ENCODE assay signal across 19 cellular contexts in genomic region chr2:45951025-45951737, GRCh38.
DNase-seq lines count a peak whose midpoint lies in the region; ATAC-seq, FAIRE-seq and TF ChIP-seq lines count a peak whose summit lies in the region.
"Had no signal": no experiment of that assay in that cellular context is flagged by ENCODE, and none has a peak within 500 bp of the region (broad histone marks: within the 10 kb centered on the region; RNA-seq: fewer than 3 reads in every experiment).

No MANE protein-coding gene starts in this region.

- TF ChIP-seq POLR2A in GM12891 (IDR thresholded peaks at IDR 0.05; ENCODE audit: low read depth, low read length) (no peak), H54 (IDR thresholded peaks at IDR 0.05; ENCODE audit: low read depth, low read length) (no peak)

- no peak overlapping the region for H3K4me3 Mint-ChIP-seq in effector memory CD8-positive, alpha-beta T cell
- H3K4me3 Mint-ChIP-seq in osteocyte (ENCODE audit: unreplicated experiment), result no peak overlapping the region
- H3K4me3 Mint-ChIP-seq: CD14-positive monocyte had no signal

- H3K27ac Mint-ChIP-seq in effector memory CD8-positive, alpha-beta T cell, result no peak overlapping the region
- H3K27ac Mint-ChIP-seq in osteocyte (ENCODE audit: unreplicated experiment), result no peak overlapping the region
- H3K27ac Mint-ChIP-seq: CD14-positive monocyte had no signal

- H3K4me1 Mint-ChIP-seq in effector memory CD8-positive, alpha-beta T cell (ENCODE audit: low read depth in 2 of 2), result peaks cover 4 to 10% of the 10 kb centered on the region in 2 donors
- H3K4me1 Mint-ChIP-seq in osteocyte (ENCODE audit: unreplicated experiment), result peaks cover 2% of the 10 kb centered on the region
- H3K4me1 Mint-ChIP-seq: CD14-positive monocyte had no signal

- FAIRE-seq in GM12891 (lab: Jason Lieb, UNC), result peak; percentile 64
- no peak for FAIRE-seq in H54 (lab: Jason Lieb, UNC)

- H3K36me3 Mint-ChIP-seq in effector memory CD8-positive, alpha-beta T cell (ENCODE audit: insufficient read depth), result no peaks in the 10 kb centered on the region
- no peaks in the 10 kb centered on the region for H3K36me3 Mint-ChIP-seq in osteocyte (ENCODE audit: unreplicated experiment)
- H3K36me3 Mint-ChIP-seq: CD14-positive monocyte had no signal

- TF ChIP-seq CTCF in osteocyte (IDR thresholded peaks at IDR 0.05), result no peak

- no peaks in the 10 kb centered on the region for H3K27me3 Mint-ChIP-seq in effector memory CD8-positive, alpha-beta T cell
- H3K27me3 Mint-ChIP-seq in osteocyte (ENCODE audit: unreplicated experiment), result no peaks in the 10 kb centered on the region

- no peak overlapping the region for H3K4me3 ChIP-seq in Jurkat, Clone E6-1 (ENCODE audit: low read length)
- H3K4me3 ChIP-seq: SJCRH30 had no signal

- H3K9me3 Mint-ChIP-seq in effector memory CD8-positive, alpha-beta T cell, result no peaks in the 10 kb centered on the region
- H3K9me3 Mint-ChIP-seq in osteocyte (ENCODE audit: unreplicated experiment), result no peaks in the 10 kb centered on the region
- H3K9me3 Mint-ChIP-seq: CD14-positive monocyte had no signal

- DNase-seq in GM12891 (ENCODE audit: insufficient read length, low spot score) (no peak), osteocyte (ENCODE audit: extremely low spot score, unreplicated experiment) (peak; percentile 53), H54 (ENCODE audit: insufficient read length, low spot score) (no peak)
- peak; percentile 17 for DNase-seq in Jurkat, Clone E6-1 (ENCODE audit: low read depth, low spot score)
- peak in 1 of 3 experiments; percentile 6 for DNase-seq in effector memory CD8-positive, alpha-beta T cell
- DNase-seq in stimulated activated naive CD4-positive, alpha-beta T cell (lab: John Stamatoyannopoulos, UW), result no peak
- DNase-seq: ACHN, AML-193, DMS 273 treated with DMSO at 0.1 percent for 48 hours, EL, Karpas-422, MM.1S, NCI-H1092 treated with DMSO at 0.1 percent for 48 hours, NCI-H1694, NCI-H345, NCI-H526, SJCRH30 had no signal

- peak; percentile 72 for ATAC-seq in effector memory CD8-positive, alpha-beta T cell (replicated peaks)
- ATAC-seq in GM18520 (IDR thresholded peaks at IDR 0.05; ENCODE audit: unreplicated experiment), result no peak

TF ChIP-seq in GM12891, 5 proteins besides CTCF, POLR2A, EP300 and RAD21:
- TF ChIP-seq PAX5 (IDR thresholded peaks at IDR 0.05; ENCODE audit: insufficient read depth, low read length, severe bottlenecking), result no peak
- no peak for TF ChIP-seq POU2F2 (IDR thresholded peaks at IDR 0.05; ENCODE audit: low read depth, low read length)
- TF ChIP-seq TAF1 (IDR thresholded peaks at IDR 0.05; ENCODE audit: low read depth, low read length), result no peak
- TF ChIP-seq SPI1 (IDR thresholded peaks at IDR 0.05; ENCODE audit: low read depth, low read length), result no peak
- no peak for TF ChIP-seq POLR2AphosphoS5 (IDR thresholded peaks at IDR 0.05; ENCODE audit: low read depth, low read length)

Comparison
In these comparisons a context has a peak if more than half of its experiments do, and no peak if none do; other contexts are left out.
1. DNase-seq: peak in Jurkat, Clone E6-1 (single experiment) and osteocyte (single experiment); none in GM12891 (single experiment), H54 (single experiment) and stimulated activated naive CD4-positive, alpha-beta T cell (0 of 6).